ENCODE assay signal across 9 cellular contexts in the genomic region with DNA sequence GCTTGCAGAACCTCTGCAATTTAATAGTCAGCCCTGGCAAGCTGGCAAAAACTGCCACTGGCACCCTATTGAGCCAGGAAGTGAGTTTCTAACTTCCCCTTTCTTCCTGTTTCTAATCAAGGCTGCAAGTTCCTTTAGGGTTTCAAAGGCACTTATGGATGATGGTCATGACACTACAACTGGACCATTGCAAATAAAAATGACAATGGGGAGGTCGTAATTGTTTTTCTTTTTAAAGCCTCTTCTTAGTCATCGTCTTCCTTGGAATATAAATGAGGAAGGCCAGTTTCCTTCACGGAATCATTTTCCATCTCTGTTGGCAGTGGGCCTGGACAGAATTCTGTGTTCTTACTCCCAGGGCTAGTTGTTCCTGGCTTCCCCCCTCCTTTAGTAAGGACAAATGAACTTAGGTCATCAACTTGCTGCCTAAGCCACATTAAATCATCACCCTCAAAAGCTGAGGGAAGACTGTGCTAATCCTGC. TPM values are rescaled to one million over a fixed set of nuclear protein-coding genes. Genes with fewer than 3 reads are reported as not detected.
DNase-seq lines count a peak whose midpoint lies in the region; ATAC-seq and TF ChIP-seq lines count a peak whose summit lies in the region.
"Had no signal": no experiment of that assay in that cellular context is flagged by ENCODE, and none has a peak within 500 bp of the region (broad histone marks: within the 10 kb centered on the region; RNA-seq: fewer than 3 reads in every experiment).

No MANE protein-coding gene starts in this region.

- no peak for ATAC-seq in GM19023 (IDR thresholded peaks at IDR 0.05; ENCODE audit: unreplicated experiment)
- ATAC-seq in HG02798 (IDR thresholded peaks at IDR 0.05; ENCODE audit: poor library complexity, unreplicated experiment) = no peak

- no peak overlapping the region for H3K9ac ChIP-seq in fibroblast of lung (ENCODE audit: insufficient read depth, low read length)
- H3K9ac ChIP-seq: KMS-11 had no signal

- no peaks in the 10 kb centered on the region for H3K4me1 Mint-ChIP-seq in progenitor cell of endocrine pancreas (ENCODE audit: low read depth)

- no peak overlapping the region for H3K27ac Mint-ChIP-seq in progenitor cell of endocrine pancreas

- peak overlapping the region; percentile 9 for H3K4me2 ChIP-seq in fibroblast of lung (ENCODE audit: extremely low read depth, insufficient read depth, low read length)
- H3K4me2 ChIP-seq: KMS-11 had no signal

- no peaks in the 10 kb centered on the region for H3K36me3 Mint-ChIP-seq in progenitor cell of endocrine pancreas (ENCODE audit: insufficient read depth)

- no peak overlapping the region for H2AFZ ChIP-seq in fibroblast of lung (ENCODE audit: low read length)

- TF ChIP-seq CTCF in Peyer's patch (IDR thresholded peaks at IDR 0.05) (no peak), fibroblast of lung (conservative IDR thresholded peaks at IDR 0.05 in 1 of 2, IDR thresholded peaks at IDR 0.05 in 1 of 2; ENCODE audit: low read depth in 1 of 2, low read length in 2 of 2) (no peak), progenitor cell of endocrine pancreas (IDR thresholded peaks at IDR 0.05; ENCODE audit: unreplicated experiment) (no peak)

- H3K27me3 ChIP-seq in Peyer's patch = no peaks in the 10 kb centered on the region
- H3K27me3 ChIP-seq in fibroblast of lung (ENCODE audit: control insufficient read depth, insufficient read depth, low read length) = no peaks in the 10 kb centered on the region

- H3K79me2 ChIP-seq in fibroblast of lung (ENCODE audit: control insufficient read depth, insufficient read depth, low read length) = peaks cover 58% of the 10 kb centered on the region

- H3K4me1 ChIP-seq in Peyer's patch (no peaks in the 10 kb centered on the region), fibroblast of lung (ENCODE audit: control insufficient read depth, extremely low read depth, insufficient read depth, low read length) (peaks cover 24% of the 10 kb centered on the region)

- H3K9me3 Mint-ChIP-seq in progenitor cell of endocrine pancreas (ENCODE audit: low read depth) = no peaks in the 10 kb centered on the region

- in situ Hi-C loops in Caki2 (cut with HindIII; ENCODE audit: low pct_unique_long_range_greater_than_20kb, low sequenced_read_pairs) = no loop called here

- no peak overlapping the region for H3K4me3 ChIP-seq in Peyer's patch
- H3K4me3 ChIP-seq in fibroblast of lung (replicated peaks in 1 of 4; ENCODE audit: control extremely low read depth in 1 of 4, insufficient read depth in 1 of 4, low read depth in 3 of 4, low read length in 4 of 4) = no peak overlapping the region

- H3K27ac ChIP-seq in Peyer's patch (peak overlapping the region in 3 of 4 donors; percentile 21 to 60 (median 43)), fibroblast of lung (ENCODE audit: insufficient read depth, low read length) (peak overlapping the region; percentile 20)
- H3K27ac ChIP-seq: KMS-11 had no signal

- no peaks in the 10 kb centered on the region for H3K27me3 Mint-ChIP-seq in progenitor cell of endocrine pancreas

- DNase-seq in Caki2 (ENCODE audit: low read depth) (peak; percentile 41), Peyer's patch (no peak), fibroblast of lung (ENCODE audit: low read depth in 2 of 2) (peak; percentile 75 to 92), pulmonary artery endothelial cell (ENCODE audit: low read depth, low spot score) (peak; percentile 66), progenitor cell of endocrine pancreas (ENCODE audit: low spot score, unreplicated experiment) (no peak), cerebellum (ENCODE audit: low spot score) (no peak)

- TF ChIP-seq POLR2A in Peyer's patch (IDR thresholded peaks at IDR 0.05) = no peak

- H3K9me3 ChIP-seq in Peyer's patch (no peaks in the 10 kb centered on the region), fibroblast of lung (ENCODE audit: control insufficient read depth, insufficient read depth, low read depth, low read length) (no peaks in the 10 kb centered on the region)

- no peak overlapping the region for H3K4me3 Mint-ChIP-seq in progenitor cell of endocrine pancreas (ENCODE audit: low read depth)

- H3K36me3 ChIP-seq in Peyer's patch (no peaks in the 10 kb centered on the region), fibroblast of lung (ENCODE audit: control insufficient read depth, insufficient read depth, low read length) (no peaks in the 10 kb centered on the region)

- H4K20me1 ChIP-seq in fibroblast of lung (ENCODE audit: control insufficient read depth, extremely low read depth, insufficient read depth, low read length) = no peaks in the 10 kb centered on the region

RNA-seq across cellular contexts. Expression of a gene that starts 35.8 kb away (rescaled TPM):
- total RNA-seq in Caki2 (2014; rRNA removed; shearing (Covaris generic); ENCODE audit: low replicate concordance) = 0.20 and 0.49 TPM in 2 replicates
- total RNA-seq in Peyer's patch (1 to 10 TPM; 1.1 to 5.0 (median 3.3) TPM), fibroblast of lung (6.7 and 10.1 TPM in 2 replicates), pulmonary artery endothelial cell (6.3 and 7.4 TPM in 2 replicates), progenitor cell of endocrine pancreas (1.3 and 1.7 TPM in 2 replicates), cerebellum (3.5 TPM)
- 8.3 and 9.5 TPM in 2 replicates for polyA plus RNA-seq in fibroblast of lung
- 13.3 and 14.8 TPM in 2 replicates for polyA plus RNA-seq in fibroblast of lung (2012)
- polyA minus RNA-seq in fibroblast of lung (ENCODE audit: low replicate concordance) = 16.0 and 21.7 TPM in 2 replicates

Comparison
In these comparisons a context has a peak if more than half of its experiments do, and no peak if none do; other contexts are left out.
1. DNase-seq: peak in Caki2 (single experiment), fibroblast of lung (2 of 2) and pulmonary artery endothelial cell (single experiment); none in Peyer's patch (0 of 3), progenitor cell of endocrine pancreas (single experiment) and cerebellum (single experiment).